Comparison of ENCODE assay signal across 34 cellular contexts in genomic region chr1:76861149-76861548, GRCh38. TPM values are rescaled to one million over a fixed set of nuclear protein-coding genes. Genes with fewer than 3 reads are reported as not detected.
"Had no signal": no experiment of that assay in that cellular context is flagged by ENCODE, and none has a peak within 500 bp of the region (broad histone marks: within the 10 kb centered on the region; RNA-seq: fewer than 3 reads in every experiment).

No MANE protein-coding gene starts in this region.

- DNase-seq: Kasumi-1, KG1, MG63, NCI-H1048, NCI-H1092 treated with DMSO at 0.1 percent for 48 hours, NCI-H1105 treated with DMSO at 0.1 percent for 48 hours, NCI-H1417, NCI-H1436, NCI-H146, NCI-H1694, NCI-H187, NCI-H1930, NCI-H2029 treated with DMSO at 0.1 percent for 48 hours, NCI-H2081 treated with DMSO at 0.1 percent for 48 hours, NCI-H2107, NCI-H2171, NCI-H226, NCI-H446 treated with DMSO at 0.1 percent for 48 hours, NCI-H510A, NCI-H524, NCI-H526, NCI-H69, NCI-H748 treated with DMSO at 0.1 percent for 48 hours, NCI-H82, PC-9, SHP77, SIG-M5, SJCRH30 had no signal

- H3K4me2 ChIP-seq: PC-9 had no signal

- ATAC-seq: Panc1, Right ventricle myocardium inferior had no signal

- H3K27me3 ChIP-seq: MG63, SJCRH30 had no signal

- H3K36me3 ChIP-seq: MG63, SJCRH30 had no signal

- H3K4me3 ChIP-seq: MG63, PC-9, SJCRH30, SK-N-MC had no signal

- H3K27ac ChIP-seq: PC-9, RWPE1, SJCRH30, SK-N-MC had no signal

- H3K9me3 ChIP-seq: MG63, SJCRH30 had no signal

- FAIRE-seq: RCC 7860 had no signal

- H2AFZ ChIP-seq: PC-9 had no signal

RNA-seq across cellular contexts. Expression of gene ST6GALNAC5, which starts 6.1 kb away (rescaled TPM):
- total RNA-seq: OCI-LY7, SJCRH30 had no signal
